Comparison of ENCODE assay signal across 1 cellular context in the genomic region with DNA sequence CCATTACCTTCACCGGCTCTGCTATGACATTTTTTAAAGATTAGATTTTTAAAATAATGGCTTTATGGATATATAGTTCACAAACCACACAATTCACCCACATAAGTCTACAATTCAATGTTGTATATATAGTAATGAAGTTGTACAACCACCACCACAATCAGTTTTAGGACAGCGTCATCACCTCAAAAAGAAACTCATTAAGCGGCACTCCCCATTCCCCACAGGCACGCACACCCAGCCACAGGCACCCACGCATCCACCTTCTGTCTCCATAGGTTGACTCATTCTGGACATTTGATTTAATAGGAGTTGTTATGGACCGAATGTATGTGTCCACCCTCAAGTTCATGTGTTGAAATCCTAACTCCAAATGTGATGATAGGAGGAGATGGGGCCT.
TF ChIP-seq lines count a peak whose summit lies in the region.

No MANE protein-coding gene starts in this region.

TF ChIP-seq in GM12878, 131 proteins besides CTCF, POLR2A, EP300 and RAD21:
- 0 out of 2 replicates have a peak, but pooled peaks have one; percentile 15 for TF ChIP-seq BCL11A (IDR thresholded peaks at IDR 0.05; ENCODE audit: low read depth, low read length)
TF ChIP-seq in GM12878: peak in this region for 1; not testable (repeated sequence) for 130.
